In the genomic region with DNA sequence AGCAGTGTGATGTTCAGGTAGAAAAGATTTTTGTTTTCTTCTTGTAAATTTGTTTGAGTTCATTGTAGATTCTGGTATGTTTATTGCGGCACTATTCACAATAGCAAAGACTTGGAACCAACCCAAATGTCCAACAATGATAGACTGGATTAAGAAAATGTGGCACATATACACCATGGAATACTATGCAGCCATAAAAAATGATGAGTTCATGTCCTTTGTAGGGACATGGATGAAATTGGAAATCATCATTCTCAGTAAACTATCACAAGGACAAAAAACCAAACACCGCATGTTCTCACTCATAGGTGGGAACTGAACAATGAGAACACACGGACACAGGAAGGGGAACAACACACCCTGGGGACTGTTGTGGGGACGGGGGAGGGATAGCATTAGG, we compare ENCODE assay signal across 1 cellular context.
TF ChIP-seq lines count a peak whose summit lies in the region.
"Not testable (repeated sequence)": the region's sequence is repeated elsewhere in the genome, so short reads cannot be mapped to it uniquely, and the experiment has no call there.

No MANE protein-coding gene starts in this region.

- H3K9me3 ChIP-seq in HEK293 (ENCODE audit: control insufficient read depth, insufficient read depth, low read depth, low read length) = not testable (repeated sequence)

- not testable (repeated sequence) for H3K4me3 ChIP-seq in HEK293 (ENCODE audit: low read depth, low read length)

- POLR2A ChIA-PET in HEK293 (lab: Yijun Ruan, JAX) = not testable (repeated sequence)

- not testable (repeated sequence) for H3K36me3 ChIP-seq in HEK293 (ENCODE audit: control insufficient read depth in 2 of 2, insufficient read depth in 1 of 2, low read length in 2 of 2)

- H3K4me1 ChIP-seq in HEK293 (ENCODE audit: control insufficient read depth, insufficient read depth, low read length) = peaks cover 17% of the 10 kb centered on the region

- CTCF ChIA-PET in HEK293 (lab: Yijun Ruan, JAX) = interaction anchor here (0.5 kb wide), 1 partner anchor 63 kb away, joined by 4 read pairs; no protein-coding TSS in a partner anchor

- H3K27ac ChIP-seq in HEK293 (ENCODE audit: extremely low read depth, low read depth, low read length) = not testable (repeated sequence)

- not testable (repeated sequence) for TF ChIP-seq CTCF in HEK293 (tag by site-specific recombination; IDR thresholded peaks at IDR 0.05)

TF ChIP-seq in HEK293, 187 proteins besides CTCF, POLR2A, EP300 and RAD21:
- TF ChIP-seq ZNF146 (tag by site-specific recombination; IDR thresholded peaks at IDR 0.05) = peak; percentile 78
- TF ChIP-seq, protein P1, sequence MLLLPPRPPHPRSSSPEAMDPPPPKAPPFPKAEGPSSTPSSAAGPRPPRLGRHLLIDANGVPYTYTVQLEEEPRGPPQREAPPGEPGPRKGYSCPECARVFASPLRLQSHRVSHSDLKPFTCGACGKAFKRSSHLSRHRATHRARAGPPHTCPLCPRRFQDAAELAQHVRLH (tag by site-specific recombination; IDR thresholded peaks at IDR 0.05) = peak; percentile 61; the same call in 1 of the 2 replicates
